In genomic region chr2:178450574-178451429, GRCh38 we compare ENCODE assay signal across 8 cellular contexts. TPM values are rescaled to one million over a fixed set of nuclear protein-coding genes. Genes with fewer than 3 reads are reported as not detected.
DNase-seq lines count a peak whose midpoint lies in the region; ATAC-seq and TF ChIP-seq lines count a peak whose summit lies in the region.

Gene PJVK, plus strand, starts transcription at chr2:178451378. Its CDS starts 2,032 bp downstream, at chr2:178453410.
Gene PRKRA, minus strand, starts transcription at chr2:178451175. Its CDS starts 145 bp downstream, at chr2:178451030.

- peak; percentile 91 to 98 for TF ChIP-seq POLR2A in uterus (IDR thresholded peaks at IDR 0.05)

- H3K27me3 ChIP-seq in right atrium auricular region (no peaks in the 10 kb centered on the region), uterus (no peaks in the 10 kb centered on the region)

- peaks cover 0 to 25% of the 10 kb centered on the region in 2 donors for H3K4me1 ChIP-seq in right atrium auricular region
- no peaks in the 10 kb centered on the region for H3K4me1 ChIP-seq in uterus

- TF ChIP-seq CTCF in right atrium auricular region (IDR thresholded peaks at IDR 0.05) (peak in 1 of 2 donors; percentile 42), uterus (IDR thresholded peaks at IDR 0.05) (peak in 3 of 4 experiments; percentile 5 to 27 (median 21))

- ATAC-seq in GM18502 (IDR thresholded peaks at IDR 0.05; ENCODE audit: poor library complexity, unreplicated experiment), result peak; percentile 86
- ATAC-seq in HG02943 (IDR thresholded peaks at IDR 0.05; ENCODE audit: low read depth, unreplicated experiment), result peak; percentile 75

- H3K4me3 ChIP-seq in right atrium auricular region, result peak within 1 kb of the TSS; percentile 70 to 93
- peak within 1 kb of the TSS; percentile 66 to 85 for H3K4me3 ChIP-seq in uterus

- peaks cover 26% of the 10 kb centered on the region for H3K36me3 ChIP-seq in right atrium auricular region
- no peaks in the 10 kb centered on the region for H3K36me3 ChIP-seq in uterus

- peak within 1 kb of the TSS; percentile 97 to 98 for H3K27ac ChIP-seq in right atrium auricular region
- H3K27ac ChIP-seq in uterus, result peak within 1 kb of the TSS; percentile 97 to 98

- peak; percentile 63 to 83 for DNase-seq in NCI-H187 (lab: John Stamatoyannopoulos, UW)
- DNase-seq in T-helper 2 cell, result peak; percentile 90 to 97 (median 94)
- peak; percentile 69 to 99 (median 96) for DNase-seq in anterior cingulate cortex (lab: John Stamatoyannopoulos, UW)
- peak; percentile 96 for DNase-seq in right atrium auricular region (ENCODE audit: low spot score)
- peak; percentile 90 for DNase-seq in pulmonary artery endothelial cell (ENCODE audit: low read depth, low spot score)
- DNase-seq in uterus, result peak; percentile 98 to 99

- intact Hi-C loops in uterus (cut with DNase I; ENCODE audit: low total_unique reads), result loop anchor here (2.0 kb wide), 1 partner anchor 30 kb away; the partner anchor contains the start of gene PLEKHA3

- H3K9me3 ChIP-seq in right atrium auricular region, result no peaks in the 10 kb centered on the region
- H3K9me3 ChIP-seq in uterus, result no peaks in the 10 kb centered on the region

RNA-seq across cellular contexts. Expression of gene PJVK, which starts in this region (rescaled TPM):
- 1 to 10 TPM in 1 of 2 donors, under 1 TPM in 1; 0.59 to 2.4 TPM for total RNA-seq in right atrium auricular region
- total RNA-seq in pulmonary artery endothelial cell, result 0.46 and 1.3 TPM in 2 replicates
- 1 to 10 TPM in 3 of 4 donors, not detected in 1; 3.8 to 9.4 (median 7.5) TPM for total RNA-seq in uterus

RNA-seq across cellular contexts. Expression of gene PRKRA, which starts in this region (rescaled TPM):
- total RNA-seq in right atrium auricular region (10 to 100 TPM; 41.4 to 47.1 TPM), pulmonary artery endothelial cell (34.1 and 55.1 TPM in 2 replicates), uterus (100 to 1,000 TPM in 1 of 4 donors, 10 to 100 TPM in 3; 42.1 to 132 (median 68.8) TPM)

Comparison
In these comparisons a context has a peak if more than half of its experiments do, and no peak if none do; other contexts are left out.
1. Peak in every context shown above with its lines: DNase-seq, ATAC-seq, H3K4me3 ChIP-seq and H3K27ac ChIP-seq.